In the genomic region with DNA sequence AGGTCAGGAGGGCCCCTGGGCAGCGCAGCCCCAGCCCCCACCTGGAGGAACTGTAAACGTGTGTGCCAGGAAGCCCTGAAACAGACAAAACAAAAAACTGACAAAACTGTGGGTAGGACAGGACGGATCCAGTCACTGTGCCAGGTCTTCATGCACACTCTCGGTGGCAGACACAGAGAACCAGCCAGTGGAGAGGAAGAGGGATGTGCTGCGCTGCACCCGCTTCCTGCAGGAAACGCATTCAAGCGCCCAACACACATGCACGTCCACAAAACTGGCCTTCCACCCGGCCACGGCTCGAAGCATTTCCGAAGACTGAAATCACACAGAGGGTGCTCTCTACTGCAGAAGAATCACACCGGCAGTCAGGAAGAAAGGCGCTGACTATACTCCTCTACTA, we compare ENCODE assay signal across 13 cellular contexts. TPM values are rescaled to one million over a fixed set of nuclear protein-coding genes. Genes with fewer than 3 reads are reported as not detected.
DNase-seq lines count a peak whose midpoint lies in the region; ATAC-seq lines count a peak whose summit lies in the region.
"Had no signal": no experiment of that assay in that cellular context is flagged by ENCODE, and none has a peak within 500 bp of the region (broad histone marks: within the 10 kb centered on the region; RNA-seq: fewer than 3 reads in every experiment).

No MANE protein-coding gene starts in this region.

- H3K4me3 Mint-ChIP-seq in activated T-helper 1 cell treated with anti-CD3 and anti-CD28 coated beads, Interleukin-12 subunit alpha, Interleukin-12 subunit beta, Interleukin-2, Interleukin-4 antibody, amounts not matched to agents 30 ng/mL and 10 ng/mL and 1 ng/mL, durations not matched to agents 14 hours and 24 hours and 36 hours = peak overlapping the region; percentile 45

- H3K4me1 Mint-ChIP-seq in activated T-helper 1 cell treated with anti-CD3 and anti-CD28 coated beads, Interleukin-12 subunit alpha, Interleukin-12 subunit beta, Interleukin-2, Interleukin-4 antibody, amounts not matched to agents 30 ng/mL and 10 ng/mL and 1 ng/mL, durations not matched to agents 14 hours and 24 hours and 36 hours (ENCODE audit: low read depth) = peaks cover 31% of the 10 kb centered on the region

- H4K20me1 ChIP-seq in BLaER1 = peaks cover 80% of the 10 kb centered on the region
- no peaks in the 10 kb centered on the region for H4K20me1 ChIP-seq in GM23248 (ENCODE audit: insufficient read depth)

- H3K79me2 ChIP-seq in GM23248 (ENCODE audit: insufficient read depth) = peaks cover 77% of the 10 kb centered on the region

- H3K36me3 Mint-ChIP-seq in activated T-helper 1 cell treated with anti-CD3 and anti-CD28 coated beads, Interleukin-12 subunit alpha, Interleukin-12 subunit beta, Interleukin-2, Interleukin-4 antibody, amounts not matched to agents 30 ng/mL and 10 ng/mL and 1 ng/mL, durations not matched to agents 14 hours and 24 hours and 36 hours (ENCODE audit: low read depth) = peaks cover 10% of the 10 kb centered on the region

- H3K9me3 ChIP-seq in BLaER1 (no peaks in the 10 kb centered on the region), GM23248 (ENCODE audit: low read depth) (no peaks in the 10 kb centered on the region)
- H3K9me3 ChIP-seq: Caco-2, right atrium auricular region had no signal

- peak overlapping the region; percentile 81 for H3K27ac Mint-ChIP-seq in activated T-helper 1 cell treated with anti-CD3 and anti-CD28 coated beads, Interleukin-12 subunit alpha, Interleukin-12 subunit beta, Interleukin-2, Interleukin-4 antibody, amounts not matched to agents 30 ng/mL and 10 ng/mL and 1 ng/mL, durations not matched to agents 14 hours and 24 hours and 36 hours

- no peaks in the 10 kb centered on the region for H3K9me3 Mint-ChIP-seq in activated T-helper 1 cell treated with anti-CD3 and anti-CD28 coated beads, Interleukin-12 subunit alpha, Interleukin-12 subunit beta, Interleukin-2, Interleukin-4 antibody, amounts not matched to agents 30 ng/mL and 10 ng/mL and 1 ng/mL, durations not matched to agents 14 hours and 24 hours and 36 hours

- no peak for ATAC-seq in HG02840 (IDR thresholded peaks at IDR 0.05; ENCODE audit: low FRiP score, unreplicated experiment)
- ATAC-seq: K562 had no signal

- DNase-seq in D341Med (ENCODE audit: low spot score) = peak; percentile 9
- DNase-seq in activated T-helper 1 cell treated with anti-CD3 and anti-CD28 coated beads, Interleukin-12 subunit alpha, Interleukin-12 subunit beta, Interleukin-2, Interleukin-4 antibody, amounts not matched to agents 30 ng/mL and 10 ng/mL and 1 ng/mL, durations not matched to agents 14 hours and 24 hours and 36 hours (ENCODE audit: low spot score) = no peak
- peak; percentile 4 for DNase-seq in midbrain (lab: John Stamatoyannopoulos, UW)
- DNase-seq in GM23248 = no peak
- no peak for DNase-seq in globus pallidus (ENCODE audit: low spot score)
- DNase-seq: Caco-2; EL; NCI-H2029 treated with DMSO at 0.1 percent for 48 hours; stimulated activated CD4-positive, alpha-beta T cell treated with anti-CD3 and anti-CD28 coated beads, Interleukin-12 subunit alpha, Interleukin-12 subunit beta, amount 100 ng/mL, for 4 hours had no signal

- intact Hi-C loops in activated T-helper 1 cell treated with anti-CD3 and anti-CD28 coated beads, Interleukin-12 subunit alpha, Interleukin-12 subunit beta, Interleukin-2, Interleukin-4 antibody, amounts not matched to agents 30 ng/mL and 10 ng/mL and 1 ng/mL, durations not matched to agents 14 hours and 24 hours and 36 hours (cut with micrococcal nuclease) = no loop called here

- no peaks in the 10 kb centered on the region for H3F3A ChIP-seq in GM23248 (ENCODE audit: insufficient read depth)

- H3K4me1 ChIP-seq in BLaER1 = peaks cover 99% of the 10 kb centered on the region
- no peaks in the 10 kb centered on the region for H3K4me1 ChIP-seq in GM23248 (ENCODE audit: insufficient read depth)
- H3K4me1 ChIP-seq: Caco-2 had no signal

- WGBS in GM23248 (ENCODE audit: low coverage in 1 of 2, low lambda C conversion rate in 2 of 2, missing lambda C conversion rate in 2 of 2), 2 experiments = 89% methylated on average over 15 of the region's 15 CpGs

- H3K4me2 ChIP-seq in BLaER1 (peak overlapping the region; percentile 88), GM23248 (ENCODE audit: unreplicated experiment) (no peak overlapping the region)

- H3K4me3 ChIP-seq in BLaER1 (peak overlapping the region; percentile 27; the same call in 1 of the 2 replicates), GM23248 (no peak overlapping the region)
- H3K4me3 ChIP-seq: K562, right atrium auricular region had no signal

- no peaks in the 10 kb centered on the region for H3K27me3 ChIP-seq in BLaER1
- H3K27me3 ChIP-seq in GM23248 (replicated peaks; ENCODE audit: insufficient read depth) = no peaks in the 10 kb centered on the region
- H3K27me3 ChIP-seq: right atrium auricular region had no signal

- in situ Hi-C loops in GM23248 (cut with MboI) = no loop called here

- no peaks in the 10 kb centered on the region for H3K9me2 ChIP-seq in GM23248 (ENCODE audit: insufficient read depth)

- peaks cover 26% of the 10 kb centered on the region for H3K36me3 ChIP-seq in BLaER1
- H3K36me3 ChIP-seq in GM23248 (ENCODE audit: low read depth) = no peaks in the 10 kb centered on the region
- H3K36me3 ChIP-seq: right atrium auricular region had no signal

- H3K27me3 Mint-ChIP-seq in activated T-helper 1 cell treated with anti-CD3 and anti-CD28 coated beads, Interleukin-12 subunit alpha, Interleukin-12 subunit beta, Interleukin-2, Interleukin-4 antibody, amounts not matched to agents 30 ng/mL and 10 ng/mL and 1 ng/mL, durations not matched to agents 14 hours and 24 hours and 36 hours (ENCODE audit: insufficient read depth) = no peaks in the 10 kb centered on the region

- peak overlapping the region; percentile 59 for H3K9ac ChIP-seq in BLaER1
- H3K9ac ChIP-seq in GM23248 = no peak overlapping the region

- H2AFZ ChIP-seq in GM23248 = no peak overlapping the region

- H3K27ac ChIP-seq in BLaER1 = peak overlapping the region; percentile 84
- no peak overlapping the region for H3K27ac ChIP-seq in GM23248
- H3K27ac ChIP-seq: right atrium auricular region had no signal

RNA-seq across cellular contexts. Expression of a gene that starts 16.9 kb away (rescaled TPM):
- total RNA-seq in activated T-helper 1 cell treated with anti-CD3 and anti-CD28 coated beads, Interleukin-12 subunit alpha, Interleukin-12 subunit beta, Interleukin-2, Interleukin-4 antibody, amounts not matched to agents 30 ng/mL and 10 ng/mL and 1 ng/mL, durations not matched to agents 14 hours and 24 hours and 36 hours = 46.1 and 46.9 TPM in 2 replicates
- total RNA-seq in GM23248 (2014; rRNA removed; shearing (Covaris generic)) = 27.0 and 47.8 TPM in 2 replicates
- 10.5 and 11.0 TPM in 2 replicates for polyA plus RNA-seq in GM23248 (2016; fragmentation: Nextera tagmentation; extraction: Ambion mirVana)

RNA-seq across cellular contexts. Expression of a gene that starts 30.6 kb away (rescaled TPM):
- total RNA-seq in activated T-helper 1 cell treated with anti-CD3 and anti-CD28 coated beads, Interleukin-12 subunit alpha, Interleukin-12 subunit beta, Interleukin-2, Interleukin-4 antibody, amounts not matched to agents 30 ng/mL and 10 ng/mL and 1 ng/mL, durations not matched to agents 14 hours and 24 hours and 36 hours = 28.2 and 32.3 TPM in 2 replicates
- 36.7 and 39.7 TPM in 2 replicates for total RNA-seq in GM23248 (2014; rRNA removed; shearing (Covaris generic))
- 9.9 and 10.0 TPM in 2 replicates for polyA plus RNA-seq in GM23248 (2016; fragmentation: Nextera tagmentation; extraction: Ambion mirVana)

RNA-seq across cellular contexts. Expression of a gene that starts 35.6 kb away (rescaled TPM):
- total RNA-seq in activated T-helper 1 cell treated with anti-CD3 and anti-CD28 coated beads, Interleukin-12 subunit alpha, Interleukin-12 subunit beta, Interleukin-2, Interleukin-4 antibody, amounts not matched to agents 30 ng/mL and 10 ng/mL and 1 ng/mL, durations not matched to agents 14 hours and 24 hours and 36 hours = 41.1 and 41.9 TPM in 2 replicates
- total RNA-seq in GM23248 (2014; rRNA removed; shearing (Covaris generic)) = 74.9 and 77.5 TPM in 2 replicates
- polyA plus RNA-seq in GM23248 (2016; fragmentation: Nextera tagmentation; extraction: Ambion mirVana) = 5.3 and 5.9 TPM in 2 replicates
- total RNA-seq: K562 had no signal
- polyA plus RNA-seq: K562 had no signal

Comparison
In these comparisons a context has a peak if more than half of its experiments do, and no peak if none do; other contexts are left out.
1. DNase-seq: peak in D341Med (single experiment) and midbrain (single experiment); none in activated T-helper 1 cell treated with anti-CD3 and anti-CD28 coated beads, Interleukin-12 subunit alpha, Interleukin-12 subunit beta, Interleukin-2, Interleukin-4 antibody, amounts not matched to agents 30 ng/mL and 10 ng/mL and 1 ng/mL, durations not matched to agents 14 hours and 24 hours and 36 hours (single experiment), GM23248 (single experiment) and globus pallidus (single experiment).